Comparison of ENCODE assay signal across 9 cellular contexts in the genomic region with DNA sequence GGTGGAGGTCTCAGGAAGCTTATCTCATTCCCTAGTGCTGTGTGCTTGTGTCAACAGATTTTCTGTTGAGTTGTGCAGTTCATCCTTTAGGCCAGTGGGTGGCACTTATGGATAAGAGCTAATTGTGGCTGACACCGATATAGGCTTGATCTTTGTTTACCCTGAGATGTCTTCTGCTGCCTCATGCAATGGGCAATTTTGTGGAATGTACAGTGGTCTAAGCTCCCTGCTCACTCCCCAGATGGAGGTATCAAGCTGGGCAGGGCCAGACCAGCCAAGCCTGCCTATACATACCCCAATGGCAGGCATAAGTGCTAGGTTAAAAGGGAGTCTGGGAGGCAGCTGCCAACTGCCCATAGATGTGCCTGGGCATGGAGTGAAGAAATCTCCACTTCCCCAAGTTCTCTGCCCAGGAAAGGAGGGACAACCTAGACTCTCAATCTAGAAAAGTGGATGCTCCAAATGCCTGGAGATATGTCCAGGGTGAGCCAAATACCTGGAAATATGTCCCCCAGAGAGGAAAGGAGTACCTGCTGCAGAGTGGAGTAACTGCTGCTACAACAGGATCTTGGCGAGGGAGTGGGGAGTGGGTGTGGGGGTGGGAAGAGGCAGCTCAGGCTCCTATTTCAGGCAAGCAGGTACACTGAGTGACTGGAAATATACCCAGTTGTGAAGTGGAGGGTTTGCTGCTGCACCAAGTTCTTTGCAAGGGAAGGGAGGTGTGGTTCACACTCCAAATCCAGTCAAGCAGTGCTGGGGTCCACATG. TPM values are rescaled to one million over a fixed set of nuclear protein-coding genes. Genes with fewer than 3 reads are reported as not detected.
DNase-seq lines count a peak whose midpoint lies in the region; ATAC-seq and TF ChIP-seq lines count a peak whose summit lies in the region.
"Had no signal": no experiment of that assay in that cellular context is flagged by ENCODE, and none has a peak within 500 bp of the region (broad histone marks: within the 10 kb centered on the region; RNA-seq: fewer than 3 reads in every experiment).

No MANE protein-coding gene starts in this region.

- no peak overlapping the region for H3K4me3 ChIP-seq in foreskin fibroblast (ENCODE audit: low read depth in 1 of 2, low read length in 2 of 2)
- no peak overlapping the region for H3K4me3 ChIP-seq in smooth muscle cell

- DNase-seq in CD1c-positive myeloid dendritic cell (ENCODE audit: extremely low spot score) (peak; percentile 36), NCI-H2171 (lab: John Stamatoyannopoulos, UW) (peak; percentile 15), foreskin fibroblast (peak; percentile 20 to 64), smooth muscle cell (lab: John Stamatoyannopoulos, UW; ENCODE audit: unreplicated experiment) (no peak), GF-D8 (lab: John Stamatoyannopoulos, UW) (no peak)
- DNase-seq in activated CD8-positive, alpha-beta T cell treated with anti-CD3 and anti-CD28 coated beads for 36 hours: peak; percentile 72

- no peaks in the 10 kb centered on the region for H3K36me3 ChIP-seq in smooth muscle cell (ENCODE audit: low read depth)

- H2AFZ ChIP-seq in smooth muscle cell (ENCODE audit: low read depth): no peak overlapping the region

- H3K27me3 ChIP-seq in smooth muscle cell (ENCODE audit: low read depth): no peaks in the 10 kb centered on the region

- H3K27ac Mint-ChIP-seq in activated CD8-positive, alpha-beta T cell treated with anti-CD3 and anti-CD28 coated beads for 36 hours: no peak overlapping the region

- ATAC-seq in GM18519 (IDR thresholded peaks at IDR 0.05; ENCODE audit: low FRiP score, unreplicated experiment): peak; percentile 98
- peak; percentile 96 for ATAC-seq in HG02938 (IDR thresholded peaks at IDR 0.05; ENCODE audit: unreplicated experiment)
- peak; percentile 99 for ATAC-seq in activated CD8-positive, alpha-beta T cell treated with anti-CD3 and anti-CD28 coated beads for 36 hours

- peaks cover 5% of the 10 kb centered on the region for H3K9me3 Mint-ChIP-seq in activated CD8-positive, alpha-beta T cell treated with anti-CD3 and anti-CD28 coated beads for 36 hours

- intact Hi-C loops in activated CD8-positive, alpha-beta T cell treated with anti-CD3 and anti-CD28 coated beads for 36 hours (cut with micrococcal nuclease): loop anchor here (1.0 kb wide), 1 partner anchor 14 kb away; no protein-coding TSS in a partner anchor

- peaks cover 16% of the 10 kb centered on the region for H3K4me1 Mint-ChIP-seq in activated CD8-positive, alpha-beta T cell treated with anti-CD3 and anti-CD28 coated beads for 36 hours (ENCODE audit: low read depth)

- 63% methylated on average over 2 of the region's 2 CpGs for WGBS in smooth muscle cell (ENCODE audit: low lambda C conversion rate)

- H4K20me1 ChIP-seq in smooth muscle cell (ENCODE audit: low read depth): no peaks in the 10 kb centered on the region

- H3K27ac ChIP-seq in smooth muscle cell (ENCODE audit: low read depth): no peak overlapping the region

- no peak overlapping the region for H3K4me2 ChIP-seq in smooth muscle cell

- no peaks in the 10 kb centered on the region for H3K4me1 ChIP-seq in smooth muscle cell (ENCODE audit: low read depth)

- no peaks in the 10 kb centered on the region for H3F3A ChIP-seq in smooth muscle cell (ENCODE audit: low read depth)

- CTCF ChIA-PET in activated CD8-positive, alpha-beta T cell treated with anti-CD3 and anti-CD28 coated beads for 36 hours (lab: Charles Lee): interaction anchor here (0.8 to 3.5 kb wide), 25 partner anchors 9 to 635 kb away, joined by 3 to 83 read pairs (median 3); partner anchors contain the start of gene MED23

- H3K27me3 Mint-ChIP-seq in activated CD8-positive, alpha-beta T cell treated with anti-CD3 and anti-CD28 coated beads for 36 hours: no peaks in the 10 kb centered on the region

- no peaks in the 10 kb centered on the region for H3K9me3 ChIP-seq in smooth muscle cell (replicated peaks; ENCODE audit: low read depth)

- POLR2A ChIA-PET in activated CD8-positive, alpha-beta T cell treated with anti-CD3 and anti-CD28 coated beads for 36 hours (lab: Charles Lee): interaction anchor here (0.7 to 0.9 kb wide), 2 partner anchors 13 to 262 kb away, joined by 3 to 5 read pairs; no protein-coding TSS in a partner anchor

- TF ChIP-seq CTCF in activated CD8-positive, alpha-beta T cell treated with anti-CD3 and anti-CD28 coated beads for 36 hours (IDR thresholded peaks at IDR 0.05): peak; percentile 61
- TF ChIP-seq CTCF in foreskin fibroblast (IDR thresholded peaks at IDR 0.05; ENCODE audit: low read depth, low read length) (peak; percentile 56), smooth muscle cell (IDR thresholded peaks at IDR 0.05; ENCODE audit: borderline replicate concordance, insufficient read depth, poor library complexity, severe bottlenecking) (peak; percentile 43)

- no peak overlapping the region for H3K4me3 Mint-ChIP-seq in activated CD8-positive, alpha-beta T cell treated with anti-CD3 and anti-CD28 coated beads for 36 hours

- no peaks in the 10 kb centered on the region for H3K36me3 Mint-ChIP-seq in activated CD8-positive, alpha-beta T cell treated with anti-CD3 and anti-CD28 coated beads for 36 hours (ENCODE audit: low read depth)

- H3K9ac ChIP-seq in smooth muscle cell (ENCODE audit: low read depth): no peak overlapping the region

- no peaks in the 10 kb centered on the region for H3K79me2 ChIP-seq in smooth muscle cell (ENCODE audit: low read depth)

RNA-seq across cellular contexts. Expression of gene ARG1, which starts 53.2 kb away (rescaled TPM):
- total RNA-seq in activated CD8-positive, alpha-beta T cell treated with anti-CD3 and anti-CD28 coated beads for 36 hours: not detected
- total RNA-seq in smooth muscle cell: 1.3 TPM in 1 of 2 replicates, not detected in the other
- polyA plus RNA-seq in smooth muscle cell: 0.30 TPM in 1 of 2 replicates, not detected in the other
- total RNA-seq: activated CD8-positive, alpha-beta memory T cell treated with anti-CD3 and anti-CD28 coated beads for 36 hours had no signal

Comparison
In these comparisons a context has a peak if more than half of its experiments do, and no peak if none do; other contexts are left out.
1. DNase-seq: peak in CD1c-positive myeloid dendritic cell (single experiment), NCI-H2171 (single experiment), activated CD8-positive, alpha-beta T cell treated with anti-CD3 and anti-CD28 coated beads for 36 hours (single experiment) and foreskin fibroblast (2 of 2); none in smooth muscle cell (single experiment) and GF-D8 (single experiment).
2. Peak in every context shown above with its lines, with median percentiles within 50 percentile points of each other: ATAC-seq and CTCF ChIP-seq.